15 cellular contexts compared by ENCODE assay signal in the genomic region with DNA sequence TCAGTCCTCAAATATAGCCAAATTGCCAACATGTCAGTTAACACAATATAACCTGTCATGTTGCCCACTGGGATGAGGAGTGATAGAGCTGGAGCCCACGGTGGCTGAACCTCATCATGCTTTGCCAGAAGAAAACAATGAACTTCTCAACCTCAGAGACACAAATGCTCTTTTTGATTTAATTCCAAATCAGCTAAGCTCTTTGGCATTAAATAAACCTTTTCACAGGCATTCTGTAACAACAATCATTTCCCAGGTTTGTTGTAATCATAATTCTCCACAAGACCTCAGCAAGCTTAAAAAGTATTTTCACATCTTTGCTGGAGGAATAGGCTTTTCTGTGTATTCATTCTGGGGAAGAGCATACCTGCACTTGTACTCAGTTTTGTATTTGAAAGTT.
"Had no signal": no experiment of that assay in that cellular context is flagged by ENCODE, and none has a peak within 500 bp of the region (broad histone marks: within the 10 kb centered on the region; RNA-seq: fewer than 3 reads in every experiment).

No MANE protein-coding gene starts in this region.

- H3K27me3 Mint-ChIP-seq: activated CD8-positive, alpha-beta memory T cell treated with anti-CD3 and anti-CD28 coated beads, Interleukin-2, amount 10 ng/mL, durations not matched to agents 7 days and 5 days; activated naive CD4-positive, alpha-beta T cell treated with anti-CD3 and anti-CD28 coated beads, Interleukin-2, amount 50 U/mL, for 24 hours; activated T-cell treated with anti-CD3 and anti-CD28 coated beads, Interleukin-2, amount 50 U/mL, for 24 hours; stimulated activated naive CD8-positive, alpha-beta T cell treated with anti-CD3 and anti-CD28 coated beads, Interleukin-15, Interleukin-2, amounts not matched to agents 100 ng/mL and 50 ng/mL, for 24 hours had no signal

- H3K4me3 ChIP-seq: prostate gland, right lobe of liver, testis had no signal

- ATAC-seq: activated CD8-positive, alpha-beta memory T cell treated with anti-CD3 and anti-CD28 coated beads, Interleukin-2, amount 10 ng/mL, durations not matched to agents 7 days and 5 days; natural killer cell; right lobe of liver had no signal

- H3K9me3 Mint-ChIP-seq: stimulated activated naive CD8-positive, alpha-beta T cell treated with anti-CD3 and anti-CD28 coated beads, Interleukin-15, Interleukin-2, amounts not matched to agents 100 ng/mL and 50 ng/mL, for 24 hours had no signal

- H3K27ac ChIP-seq: brain microvascular endothelial cell, prostate gland, right lobe of liver, testis had no signal

- H3K27ac Mint-ChIP-seq: activated CD8-positive, alpha-beta memory T cell treated with anti-CD3 and anti-CD28 coated beads, Interleukin-2, amount 10 ng/mL, durations not matched to agents 7 days and 5 days; activated T-cell treated with anti-CD3 and anti-CD28 coated beads, Interleukin-2, amount 50 U/mL, for 24 hours; natural killer cell; stimulated activated naive CD8-positive, alpha-beta T cell treated with anti-CD3 and anti-CD28 coated beads, Interleukin-15, Interleukin-2, amounts not matched to agents 100 ng/mL and 50 ng/mL, for 24 hours had no signal

- H3K4me3 Mint-ChIP-seq: activated CD8-positive, alpha-beta memory T cell treated with anti-CD3 and anti-CD28 coated beads, Interleukin-2, amount 10 ng/mL, durations not matched to agents 7 days and 5 days; activated naive CD4-positive, alpha-beta T cell treated with anti-CD3 and anti-CD28 coated beads, Interleukin-2, amount 50 U/mL, for 24 hours; activated T-cell treated with anti-CD3 and anti-CD28 coated beads, Interleukin-2, amount 50 U/mL, for 24 hours; natural killer cell; stimulated activated naive CD8-positive, alpha-beta T cell treated with anti-CD3 and anti-CD28 coated beads, Interleukin-15, Interleukin-2, amounts not matched to agents 100 ng/mL and 50 ng/mL, for 24 hours had no signal

- H3K36me3 ChIP-seq: brain microvascular endothelial cell, prostate gland, right lobe of liver had no signal

- DNase-seq: activated CD4-positive, alpha-beta T cell treated with anti-CD3 and anti-CD28 coated beads for 1 hour; activated CD4-positive, alpha-beta T cell treated with anti-CD3 and anti-CD28 coated beads, Interleukin-2, amount 50 U/mL, for 48 hours; activated CD8-positive, alpha-beta memory T cell treated with anti-CD3 and anti-CD28 coated beads, Interleukin-2, amount 10 ng/mL, durations not matched to agents 7 days and 5 days; activated effector memory CD4-positive, alpha-beta T cell treated with Interleukin-2 at 50 U/mL for 16 hours; activated T-cell treated with anti-CD3 and anti-CD28 coated beads, Interleukin-2, amount 50 U/mL, for 24 hours; amygdala; cerebellar nuclear complex; natural killer cell; right lobe of liver; stimulated activated CD4-positive, alpha-beta T cell treated with anti-CD3 and anti-CD28 coated beads, Interleukin-4, amount 100 ng/mL, for 24 hours; testis had no signal

- H3K36me3 Mint-ChIP-seq: activated CD8-positive, alpha-beta memory T cell treated with anti-CD3 and anti-CD28 coated beads, Interleukin-2, amount 10 ng/mL, durations not matched to agents 7 days and 5 days; activated naive CD4-positive, alpha-beta T cell treated with anti-CD3 and anti-CD28 coated beads, Interleukin-2, amount 50 U/mL, for 24 hours; natural killer cell had no signal

- H3K9me3 ChIP-seq: prostate gland, right lobe of liver, testis had no signal

- H3K27me3 ChIP-seq: brain microvascular endothelial cell, right lobe of liver, testis had no signal

- H3K4me1 Mint-ChIP-seq: activated CD8-positive, alpha-beta memory T cell treated with anti-CD3 and anti-CD28 coated beads, Interleukin-2, amount 10 ng/mL, durations not matched to agents 7 days and 5 days; activated naive CD4-positive, alpha-beta T cell treated with anti-CD3 and anti-CD28 coated beads, Interleukin-2, amount 50 U/mL, for 24 hours; natural killer cell had no signal

- H3K4me1 ChIP-seq: prostate gland, right lobe of liver, testis had no signal
